ENCODE assay signal across 15 cellular contexts in the genomic region with DNA sequence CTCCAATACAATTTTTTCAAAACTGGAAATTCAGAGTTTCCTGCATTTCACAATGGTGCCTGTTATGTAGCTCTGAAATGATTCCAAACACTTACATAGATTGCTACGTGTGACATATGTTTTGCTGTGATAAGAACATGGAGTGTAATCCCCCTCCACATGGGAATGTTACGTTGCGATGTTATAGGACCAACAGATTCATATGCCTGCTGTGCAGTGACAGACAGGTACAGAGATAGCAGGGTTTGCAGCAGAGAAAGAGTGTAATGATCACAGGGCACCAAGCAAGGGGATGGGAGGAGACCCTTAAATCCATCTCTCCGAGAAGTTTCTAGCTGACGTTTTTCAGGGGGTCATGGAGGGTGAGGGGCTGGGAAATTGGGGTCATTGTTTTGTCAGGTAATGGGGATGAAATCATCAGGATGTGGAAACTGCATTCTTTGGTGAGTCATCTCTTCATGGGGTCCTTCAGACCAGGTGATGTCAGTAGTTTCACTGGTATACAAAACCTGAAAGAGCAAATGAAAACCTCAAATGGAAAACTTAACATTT.
DNase-seq lines count a peak whose midpoint lies in the region; ATAC-seq and TF ChIP-seq lines count a peak whose summit lies in the region.
"Had no signal": no experiment of that assay in that cellular context is flagged by ENCODE, and none has a peak within 500 bp of the region (broad histone marks: within the 10 kb centered on the region; RNA-seq: fewer than 3 reads in every experiment).

No MANE protein-coding gene starts in this region.

- no CpG with 5 or more reads among the region's 5 CpGs for WGBS in IMR-90 (ENCODE audit: extremely low coverage in 2 of 2, insufficient read length in 1 of 2), 2 experiments

- H3K4me3 ChIP-seq in IMR-90 (ENCODE audit: insufficient read depth, low read depth, low read length) (no peak overlapping the region), choroid plexus epithelial cell (ENCODE audit: low read depth, low read length) (no peak overlapping the region)
- H3K4me3 ChIP-seq: hepatocyte, mucosa of descending colon had no signal

- POLR2A ChIA-PET in IMR-90 (lab: Charles Lee; ENCODE audit: unreplicated experiment): no interaction called here

- H3K14ac ChIP-seq in IMR-90 (replicated peaks; ENCODE audit: low read depth, low read length): peak overlapping the region; percentile 20; the same call in 1 of the 2 replicates

- H2AFZ ChIP-seq in IMR-90 (replicated peaks; ENCODE audit: low read length, poor library complexity): peak overlapping the region; percentile 57
- H2AFZ ChIP-seq: hepatocyte had no signal

- peaks cover 11% of the 10 kb centered on the region; the same call in 1 of the 2 replicates for H3K4me1 ChIP-seq in IMR-90 (ENCODE audit: control insufficient read depth, insufficient read depth, low read length)

- CTCF ChIA-PET in IMR-90 (lab: Yijun Ruan, JAX): no interaction called here

- H2BK20ac ChIP-seq in IMR-90 (ENCODE audit: low read depth, low read length): no peak overlapping the region; the same call in 1 of the 2 replicates

- intact Hi-C loops in IMR-90 (cut with micrococcal nuclease): no loop called here

- H4K5ac ChIP-seq in IMR-90 (ENCODE audit: low read depth, low read length): peak overlapping the region; percentile 45; the same call in 1 of the 2 replicates

- DNase-seq in GM13976 (ENCODE audit: low spot score) (peak; percentile 23), IMR-90 (peak; percentile 40), choroid plexus epithelial cell (ENCODE audit: low read depth) (peak; percentile 59), lung microvascular endothelial cell (ENCODE audit: low read depth in 2 of 2) (peak; percentile 26 to 86), NCI-H774 (lab: John Stamatoyannopoulos, UW) (no peak), NCI-H187 (lab: John Stamatoyannopoulos, UW) (no peak), NCI-H510A treated with DMSO at 0.1 percent for 48 hours (lab: John Stamatoyannopoulos, UW) (no peak)
- DNase-seq: activated CD4-positive, alpha-beta memory T cell treated with anti-CD3 and anti-CD28 coated beads for 36 hours; CD4-positive, alpha-beta memory T cell; mucosa of descending colon; NCI-H1694 treated with DMSO at 0.1 percent for 48 hours; stimulated activated CD4-positive, alpha-beta T cell treated with anti-CD3 and anti-CD28 coated beads, Interleukin-4, amount 100 ng/mL, for 24 hours; T-helper 2 cell had no signal

- H3K27ac ChIP-seq in IMR-90 (ENCODE audit: insufficient read depth, low read length): no peak overlapping the region
- H3K27ac ChIP-seq: hepatocyte had no signal

- no peaks in the 10 kb centered on the region for H3K27me3 ChIP-seq in IMR-90 (ENCODE audit: control insufficient read depth, insufficient read depth, low read length)
- H3K27me3 ChIP-seq: hepatocyte had no signal

- peaks cover 11% of the 10 kb centered on the region for H3K9me1 ChIP-seq in IMR-90 (ENCODE audit: insufficient read depth, low read length)

- H3K4me2 ChIP-seq in IMR-90 (ENCODE audit: low read depth, low read length): no peak overlapping the region
- H3K4me2 ChIP-seq: hepatocyte had no signal

- TF ChIP-seq POLR2A in IMR-90 (IDR thresholded peaks at IDR 0.05; ENCODE audit: low read depth, low read length): no peak

- H3K79me1 ChIP-seq in IMR-90 (ENCODE audit: low read depth in 1 of 2, low read length in 2 of 2): no peaks in the 10 kb centered on the region

- H3K56ac ChIP-seq in IMR-90 (ENCODE audit: extremely low read depth, insufficient read depth, low read length): no peak overlapping the region

- H2BK15ac ChIP-seq in IMR-90 (ENCODE audit: low read depth, low read length): no peak overlapping the region; the same call in 2 of the 3 replicates

- no peak overlapping the region for H3K23ac ChIP-seq in IMR-90 (ENCODE audit: low read depth, low read length)

- H3K9me3 ChIP-seq in IMR-90 (ENCODE audit: control insufficient read depth, insufficient read depth, low read length): no peaks in the 10 kb centered on the region
- H3K9me3 ChIP-seq: mucosa of descending colon had no signal

- H4K8ac ChIP-seq in IMR-90 (ENCODE audit: low read depth in 2 of 2, low read length in 2 of 2): peak overlapping the region in 1 of 2 experiments; percentile 72; a peak in 2 of 4 replicates

- no peak overlapping the region for H2AK9ac ChIP-seq in IMR-90 (replicated peaks; ENCODE audit: low read depth, low read length, poor library complexity)

- H4K20me1 ChIP-seq in IMR-90 (ENCODE audit: insufficient read depth, low read length): no peaks in the 10 kb centered on the region

- no peak for TF ChIP-seq CTCF in GM13976 (IDR thresholded peaks at IDR 0.05; ENCODE audit: borderline replicate concordance, control extremely low read depth, extremely low read depth, insufficient read depth, missing control alignments)
- no peak for TF ChIP-seq CTCF in IMR-90 (conservative IDR thresholded peaks at IDR 0.05; ENCODE audit: low read depth, low read length)
- TF ChIP-seq CTCF in choroid plexus epithelial cell (conservative IDR thresholded peaks at IDR 0.05; ENCODE audit: low read depth, low read length): no peak

- no peak for TF ChIP-seq RAD21 in IMR-90 (IDR thresholded peaks at IDR 0.05; ENCODE audit: low read length)

- H4K91ac ChIP-seq in IMR-90 (ENCODE audit: insufficient read depth, low read depth, low read length): peak overlapping the region; percentile 17; the same call in 1 of the 2 replicates

- peak overlapping the region; percentile 3 for H2BK5ac ChIP-seq in IMR-90 (ENCODE audit: low read depth, low read length, poor library complexity, severe bottlenecking)

- peak overlapping the region; percentile 77; the same call in 1 of the 2 replicates for H3K4ac ChIP-seq in IMR-90 (ENCODE audit: low read depth, low read length)

- no TSS peak for BruUV-seq in IMR-90 (replicated peaks; lab: Mats Ljungman, UMichigan)

- H3K18ac ChIP-seq in IMR-90 (ENCODE audit: low read depth, low read length): peak overlapping the region; percentile 86; the same call in 1 of the 2 replicates

- peak overlapping the region; percentile 59; the same call in 1 of the 2 replicates for H2AK5ac ChIP-seq in IMR-90 (ENCODE audit: low read depth, low read length)

- dilution Hi-C loops in IMR-90 (cut with HindIII; ENCODE audit: low sequenced_read_pairs, unreplicated experiment): no loop called here

- peak overlapping the region; percentile 35; the same call in 1 of the 2 replicates for H2BK120ac ChIP-seq in IMR-90 (ENCODE audit: low read depth, low read length)

- no peaks in the 10 kb centered on the region for H3K36me3 ChIP-seq in IMR-90 (ENCODE audit: control insufficient read depth, insufficient read depth, low read length)

- no peak for ATAC-seq in IMR-90 (ENCODE audit: low read depth)
- ATAC-seq in HG03469 (IDR thresholded peaks at IDR 0.05; ENCODE audit: unreplicated experiment): no peak
- ATAC-seq: mucosa of descending colon had no signal

- in situ Hi-C loops in GM13976 (cut with MboI; ENCODE audit: low sequenced_read_pairs, unreplicated experiment): no loop called here
- in situ Hi-C loops in IMR-90 (cut with MboI; ENCODE audit: low sequenced_read_pairs): no loop called here

- no peak overlapping the region for H3K9ac ChIP-seq in IMR-90 (ENCODE audit: low read depth, low read length)

TF ChIP-seq in IMR-90, 13 proteins besides CTCF, POLR2A, EP300 and RAD21:
- TF ChIP-seq FOS (IDR thresholded peaks at IDR 0.05; ENCODE audit: low read depth, low read length): 0 out of 2 replicates have a peak, but pooled peaks have one; percentile 20
- TF ChIP-seq CEBPB (IDR thresholded peaks at IDR 0.05; ENCODE audit: low read depth, low read length): 0 out of 2 replicates have a peak, but pooled peaks have one; percentile 5
- no peak for TF ChIP-seq RFX5 (IDR thresholded peaks at IDR 0.05; ENCODE audit: low read depth, low read length)

Comparison
In these comparisons a context has a peak if more than half of its experiments do, and no peak if none do; other contexts are left out.
1. DNase-seq: peak in GM13976 (single experiment), IMR-90 (single experiment), choroid plexus epithelial cell (single experiment) and lung microvascular endothelial cell (2 of 2); none in NCI-H774 (single experiment), NCI-H187 (0 of 2) and NCI-H510A treated with DMSO at 0.1 percent for 48 hours (single experiment).